5 cellular contexts compared by ENCODE assay signal in the genomic region with DNA sequence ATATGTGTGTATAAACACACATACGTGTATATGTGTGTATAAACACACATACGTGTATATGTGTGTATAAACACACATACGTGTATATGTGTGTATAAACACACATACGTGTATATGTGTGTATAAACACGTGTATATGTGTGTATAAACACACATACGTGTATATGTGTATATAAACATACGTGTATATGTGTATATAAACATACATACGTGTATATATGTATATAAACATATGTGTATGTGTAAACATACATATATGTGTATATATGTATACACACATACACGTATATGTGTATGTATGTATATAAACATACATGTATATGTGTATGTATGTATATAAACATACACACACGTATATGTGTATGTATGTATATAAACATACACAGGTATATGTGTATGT.
DNase-seq lines count a peak whose midpoint lies in the region; ATAC-seq, FAIRE-seq and TF ChIP-seq lines count a peak whose summit lies in the region.
"Not testable (repeated sequence)": the region's sequence is repeated elsewhere in the genome, so short reads cannot be mapped to it uniquely, and the experiment has no call there.

No MANE protein-coding gene starts in this region.

- not testable (repeated sequence) for H3K9me3 ChIP-seq in pancreas

- not testable (repeated sequence) for DNase-seq in D721Med (ENCODE audit: insufficient read length, low spot score); RCC 7860 (ENCODE audit: low spot score); frontal cortex (ENCODE audit: low spot score in 2 of 2); pancreas

- not testable (repeated sequence) for H3K27me3 ChIP-seq in pancreas

- not testable (repeated sequence) for TF ChIP-seq CTCF in D721Med (IDR thresholded peaks at IDR 0.05; ENCODE audit: insufficient read depth, missing control alignments); pancreas (IDR thresholded peaks at IDR 0.05)

- not testable (repeated sequence) for H3K36me3 ChIP-seq in pancreas

- FAIRE-seq in D721Med (lab: Jason Lieb, UNC) (peak; percentile 21), RCC 7860 (lab: Jason Lieb, UNC) (peak; percentile 14), colon (lab: Jason Lieb, UNC) (peak; percentile 57), frontal cortex (lab: Jason Lieb, UNC) (peak; percentile 40), pancreas (lab: Jason Lieb, UNC) (peak; percentile 78)

- not testable (repeated sequence) for ATAC-seq in pancreas

- not testable (repeated sequence) for H3K4me3 ChIP-seq in pancreas

- WGBS in pancreas, 2 donors = 88 to 89% methylated on average over 10 of the region's 10 CpGs

- not testable (repeated sequence) for H3K27ac ChIP-seq in pancreas

- intact Hi-C loops in pancreas (cut with DNase I) = not testable (repeated sequence)

- H3K4me1 ChIP-seq in pancreas = not testable (repeated sequence)
